24 cellular contexts compared by ENCODE assay signal in genomic region chr18:76358774-76359173, GRCh38.
"Had no signal": no experiment of that assay in that cellular context is flagged by ENCODE, and none has a peak within 500 bp of the region (broad histone marks: within the 10 kb centered on the region; RNA-seq: fewer than 3 reads in every experiment).

No MANE protein-coding gene starts in this region.

- DNase-seq: activated CD4-positive, alpha-beta T cell treated with anti-CD3 and anti-CD28 coated beads for 4 hours; activated CD4-positive, alpha-beta T cell treated with anti-CD3 and anti-CD28 coated beads, Interleukin-2, amount 50 U/mL, for 4 hours; activated CD8-positive, alpha-beta memory T cell treated with anti-CD3 and anti-CD28 coated beads, Interleukin-2, amount 50 U/mL, for 4 hours; activated gamma-delta T cell treated with Interleukin-2 at 50 U/mL for 16 hours; activated naive CD4-positive, alpha-beta T cell treated with anti-CD3 and anti-CD28 coated beads, Interleukin-2, amount 50 U/mL, for 16 hours; activated T-cell treated with anti-CD3 and anti-CD28 coated beads, Interleukin-2, amount 50 U/mL, for 1 hour; amygdala; colonic mucosa; effector memory CD4-positive, alpha-beta T cell; erythroblast; heart left ventricle; hypothalamus; immature natural killer cell; kidney; left colon; mammary epithelial cell; occipital lobe; stimulated activated CD4-positive, alpha-beta T cell treated with anti-CD3 and anti-CD28 coated beads, Interleukin-2, amount 100 ng/mL, for 48 hours; stimulated activated naive CD8-positive, alpha-beta T cell treated with anti-CD3 and anti-CD28 coated beads, Interleukin-15, Interleukin-2, amounts not matched to agents 100 U/mL and 50 U/mL, for 24 hours; trophoblast cell had no signal

- H3K4me1 ChIP-seq: colonic mucosa, right atrium auricular region had no signal

- H3K36me3 ChIP-seq: colonic mucosa had no signal

- H3K4me3 ChIP-seq: colonic mucosa, gastroesophageal sphincter, heart left ventricle, right atrium auricular region, thoracic aorta had no signal

- H3K9me3 ChIP-seq: colonic mucosa, gastroesophageal sphincter, right atrium auricular region, thoracic aorta had no signal

- H3K9me3 Mint-ChIP-seq: immature natural killer cell had no signal

- ATAC-seq: gastroesophageal sphincter; heart left ventricle; left colon; stimulated activated naive CD8-positive, alpha-beta T cell treated with anti-CD3 and anti-CD28 coated beads, Interleukin-15, Interleukin-2, amounts not matched to agents 100 U/mL and 50 U/mL, for 24 hours had no signal

- H3K27ac ChIP-seq: colonic mucosa, gastroesophageal sphincter, heart left ventricle, right atrium auricular region, thoracic aorta, VCaP had no signal

- H3K4me3 Mint-ChIP-seq: immature natural killer cell had no signal

- H3K27ac Mint-ChIP-seq: immature natural killer cell had no signal

- H3K27me3 ChIP-seq: colonic mucosa, gastroesophageal sphincter, heart left ventricle, right atrium auricular region had no signal
